Comparison of ENCODE assay signal across 8 cellular contexts in genomic region chr16:11977206-11978041, GRCh38. TPM values are rescaled to one million over a fixed set of nuclear protein-coding genes. Genes with fewer than 3 reads are reported as not detected.
DNase-seq lines count a peak whose midpoint lies in the region; ATAC-seq and TF ChIP-seq lines count a peak whose summit lies in the region.

No MANE protein-coding gene starts in this region.

- peak overlapping the region; percentile 56 to 97 for H3K27ac Mint-ChIP-seq in activated naive CD4-positive, alpha-beta T cell treated with anti-CD3 and anti-CD28 coated beads, Interleukin-2, amount 50 U/mL, for 72 hours

- H3K36me3 ChIP-seq in HEK293 (ENCODE audit: control insufficient read depth in 2 of 2, insufficient read depth in 1 of 2, low read length in 2 of 2) = peaks cover 0 to 4% of the 10 kb centered on the region in 2 experiments; a peak in 2 of 3 replicates
- peaks cover 0 to 13% (median 0%) of the 10 kb centered on the region in 9 donors for H3K36me3 ChIP-seq in heart right ventricle

- H3K27ac ChIP-seq in HEK293 (ENCODE audit: extremely low read depth, low read depth, low read length) = peak overlapping the region; percentile 25; the same call in 1 of the 2 replicates
- peak overlapping the region in 9 of 10 donors; percentile 83 to 94 (median 87) for H3K27ac ChIP-seq in heart right ventricle

- H3K4me3 ChIP-seq in AG04449 (ENCODE audit: low read depth, low read length) (peak overlapping the region; percentile 96), HEK293 (ENCODE audit: low read depth, low read length) (peak overlapping the region; percentile 94), heart right ventricle (peak overlapping the region; percentile 77 to 100 (median 90))

- CTCF ChIA-PET in AG04449 (lab: Yijun Ruan, JAX) (interaction anchor here (0.8 to 1.8 kb wide), 6 partner anchors 10 to 117 kb away, joined by 3 to 9 read pairs (median 5); partner anchors contain the start of gene TNFRSF17), HEK293 (lab: Yijun Ruan, JAX) (interaction anchor here (0.7 to 2.3 kb wide), 5 partner anchors 10 to 606 kb away, joined by 3 to 20 read pairs (median 3); no protein-coding TSS in a partner anchor)

- POLR2A ChIA-PET in AG04449 (lab: Yijun Ruan, JAX) (interaction anchor here (0.5 to 1.6 kb wide), 4 partner anchors 18 to 90 kb away, joined by 3 to 9 read pairs (median 4); partner anchors contain the start of gene GSPT1), HEK293 (lab: Yijun Ruan, JAX) (interaction anchor here (0.7 to 2.0 kb wide), 15 partner anchors 9 to 235 kb away, joined by 3 to 10 read pairs (median 4); partner anchors contain the start of genes GSPT1 and TXNDC11)

- H3K4me1 ChIP-seq in HEK293 (ENCODE audit: control insufficient read depth, insufficient read depth, low read length) (peaks cover 6% of the 10 kb centered on the region; the same call in 1 of the 2 replicates), heart right ventricle (peaks cover 6 to 26% (median 24%) of the 10 kb centered on the region in 9 donors)

- no peaks in the 10 kb centered on the region for H3K9me3 Mint-ChIP-seq in activated naive CD4-positive, alpha-beta T cell treated with anti-CD3 and anti-CD28 coated beads, Interleukin-2, amount 50 U/mL, for 72 hours

- no peaks in the 10 kb centered on the region for H3K27me3 ChIP-seq in heart right ventricle

- peak in 1 of 2 donors; percentile 8 for ATAC-seq in activated naive CD4-positive, alpha-beta T cell treated with anti-CD3 and anti-CD28 coated beads, Interleukin-2, amount 50 U/mL, for 72 hours
- ATAC-seq in heart right ventricle = peak; percentile 4 to 76 (median 59)
- ATAC-seq in GM19395 (IDR thresholded peaks at IDR 0.05; ENCODE audit: unreplicated experiment) = no peak
- ATAC-seq in HG03460 (IDR thresholded peaks at IDR 0.05; ENCODE audit: unreplicated experiment) = no peak

- no peaks in the 10 kb centered on the region for H3K9me3 ChIP-seq in HEK293 (ENCODE audit: control insufficient read depth, insufficient read depth, low read depth, low read length)
- H3K9me3 ChIP-seq in heart right ventricle = no peaks in the 10 kb centered on the region

- TF ChIP-seq CTCF in AG04449 (IDR thresholded peaks at IDR 0.05; ENCODE audit: insufficient read depth, low read length, missing control alignments) = no peak
- TF ChIP-seq CTCF in HEK293 (tag by site-specific recombination; IDR thresholded peaks at IDR 0.05) = no peak
- TF ChIP-seq CTCF in heart right ventricle (IDR thresholded peaks at IDR 0.05) = no peak

- intact Hi-C loops in heart right ventricle (cut with DNase I) = loop anchor here in 5 of 10 donors (5.0 to 10.0 kb wide), 5 partner anchors 60 to 90 kb away; partner anchors contain the start of gene GSPT1 (in 1 of the 5)

- 12 to 17% methylated on average over 15 of the region's 15 CpGs for WGBS in heart right ventricle, 2 donors

- peaks cover 5 to 7% of the 10 kb centered on the region in 2 donors for H3K36me3 Mint-ChIP-seq in activated naive CD4-positive, alpha-beta T cell treated with anti-CD3 and anti-CD28 coated beads, Interleukin-2, amount 50 U/mL, for 72 hours

- DNase-seq in AG04449 (ENCODE audit: low read depth, low spot score) (peak; percentile 55), heart right ventricle (peak in 1 of 2 donors; percentile 23), renal cortical epithelial cell (ENCODE audit: low read depth) (peak; percentile 69), foreskin melanocyte (no peak)
- peak in 1 of 2 donors; percentile 9 for DNase-seq in activated naive CD4-positive, alpha-beta T cell treated with anti-CD3 and anti-CD28 coated beads, Interleukin-2, amount 50 U/mL, for 72 hours (ENCODE audit: low spot score in 2 of 2)

TF ChIP-seq in HEK293, 187 proteins besides CTCF, POLR2A, EP300 and RAD21 (continues in another document):
- TF ChIP-seq ZNF776 (tag by site-specific recombination; IDR thresholded peaks at IDR 0.05; ENCODE audit: borderline replicate concordance) (no peak), ZNF658 (tag by site-specific recombination; IDR thresholded peaks at IDR 0.05) (no peak), ZNF341 (tag by site-specific recombination; IDR thresholded peaks at IDR 0.05; ENCODE audit: low read depth) (peak; percentile 97), ZNF19 (tag by site-specific recombination; IDR thresholded peaks at IDR 0.05; ENCODE audit: low read depth) (no peak), MZF1 (tag by site-specific recombination; IDR thresholded peaks at IDR 0.05; ENCODE audit: borderline replicate concordance) (0 out of 2 replicates have a peak, but pooled peaks have one; percentile 9), ZNF112 (tag by site-specific recombination; IDR thresholded peaks at IDR 0.05) (no peak), YY1 (tag by site-specific recombination; IDR thresholded peaks at IDR 0.05) (no peak), ZBTB17 (tag by site-specific recombination; IDR thresholded peaks at IDR 0.05) (peak; percentile 98), ZNF266 (tag by site-specific recombination; IDR thresholded peaks at IDR 0.05; ENCODE audit: low read depth) (no peak)
- TF ChIP-seq, protein P1, sequence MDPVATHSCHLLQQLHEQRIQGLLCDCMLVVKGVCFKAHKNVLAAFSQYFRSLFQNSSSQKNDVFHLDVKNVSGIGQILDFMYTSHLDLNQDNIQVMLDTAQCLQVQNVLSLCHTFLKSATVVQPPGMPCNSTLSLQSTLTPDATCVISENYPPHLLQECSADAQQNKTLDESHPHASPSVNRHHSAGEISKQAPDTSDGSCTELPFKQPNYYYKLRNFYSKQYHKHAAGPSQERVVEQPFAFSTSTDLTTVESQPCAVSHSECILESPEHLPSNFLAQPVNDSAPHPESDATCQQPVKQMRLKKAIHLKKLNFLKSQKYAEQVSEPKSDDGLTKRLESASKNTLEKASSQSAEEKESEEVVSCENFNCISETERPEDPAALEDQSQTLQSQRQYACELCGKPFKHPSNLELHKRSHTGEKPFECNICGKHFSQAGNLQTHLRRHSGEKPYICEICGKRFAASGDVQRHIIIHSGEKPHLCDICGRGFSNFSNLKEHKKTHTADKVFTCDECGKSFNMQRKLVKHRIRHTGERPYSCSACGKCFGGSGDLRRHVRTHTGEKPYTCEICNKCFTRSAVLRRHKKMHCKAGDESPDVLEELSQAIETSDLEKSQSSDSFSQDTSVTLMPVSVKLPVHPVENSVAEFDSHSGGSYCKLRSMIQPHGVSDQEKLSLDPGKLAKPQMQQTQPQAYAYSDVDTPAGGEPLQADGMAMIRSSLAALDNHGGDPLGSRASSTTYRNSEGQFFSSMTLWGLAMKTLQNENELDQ (tag by site-specific recombination; IDR thresholded peaks at IDR 0.05; ENCODE audit: low read depth) = no peak
- TF ChIP-seq, protein P2, sequence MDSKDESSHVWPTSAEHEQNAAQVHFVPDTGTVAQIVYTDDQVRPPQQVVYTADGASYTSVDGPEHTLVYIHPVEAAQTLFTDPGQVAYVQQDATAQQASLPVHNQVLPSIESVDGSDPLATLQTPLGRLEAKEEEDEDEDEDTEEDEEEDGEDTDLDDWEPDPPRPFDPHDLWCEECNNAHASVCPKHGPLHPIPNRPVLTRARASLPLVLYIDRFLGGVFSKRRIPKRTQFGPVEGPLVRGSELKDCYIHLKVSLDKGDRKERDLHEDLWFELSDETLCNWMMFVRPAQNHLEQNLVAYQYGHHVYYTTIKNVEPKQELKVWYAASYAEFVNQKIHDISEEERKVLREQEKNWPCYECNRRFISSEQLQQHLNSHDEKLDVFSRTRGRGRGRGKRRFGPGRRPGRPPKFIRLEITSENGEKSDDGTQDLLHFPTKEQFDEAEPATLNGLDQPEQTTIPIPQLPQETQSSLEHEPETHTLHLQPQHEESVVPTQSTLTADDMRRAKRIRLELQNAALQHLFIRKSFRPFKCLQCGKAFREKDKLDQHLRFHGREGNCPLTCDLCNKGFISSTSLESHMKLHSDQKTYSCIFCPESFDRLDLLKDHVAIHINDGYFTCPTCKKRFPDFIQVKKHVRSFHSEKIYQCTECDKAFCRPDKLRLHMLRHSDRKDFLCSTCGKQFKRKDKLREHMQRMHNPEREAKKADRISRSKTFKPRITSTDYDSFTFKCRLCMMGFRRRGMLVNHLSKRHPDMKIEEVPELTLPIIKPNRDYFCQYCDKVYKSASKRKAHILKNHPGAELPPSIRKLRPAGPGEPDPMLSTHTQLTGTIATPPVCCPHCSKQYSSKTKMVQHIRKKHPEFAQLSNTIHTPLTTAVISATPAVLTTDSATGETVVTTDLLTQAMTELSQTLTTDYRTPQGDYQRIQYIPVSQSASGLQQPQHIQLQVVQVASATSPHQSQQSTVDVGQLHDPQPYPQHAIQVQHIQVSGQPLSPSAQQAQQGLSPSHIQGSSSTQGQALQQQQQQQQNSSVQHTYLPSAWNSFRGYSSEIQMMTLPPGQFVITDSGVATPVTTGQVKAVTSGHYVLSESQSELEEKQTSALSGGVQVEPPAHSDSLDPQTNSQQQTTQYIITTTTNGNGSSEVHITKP (tag by site-specific recombination; IDR thresholded peaks at IDR 0.05) = peak; percentile 78
- TF ChIP-seq, protein P3, sequence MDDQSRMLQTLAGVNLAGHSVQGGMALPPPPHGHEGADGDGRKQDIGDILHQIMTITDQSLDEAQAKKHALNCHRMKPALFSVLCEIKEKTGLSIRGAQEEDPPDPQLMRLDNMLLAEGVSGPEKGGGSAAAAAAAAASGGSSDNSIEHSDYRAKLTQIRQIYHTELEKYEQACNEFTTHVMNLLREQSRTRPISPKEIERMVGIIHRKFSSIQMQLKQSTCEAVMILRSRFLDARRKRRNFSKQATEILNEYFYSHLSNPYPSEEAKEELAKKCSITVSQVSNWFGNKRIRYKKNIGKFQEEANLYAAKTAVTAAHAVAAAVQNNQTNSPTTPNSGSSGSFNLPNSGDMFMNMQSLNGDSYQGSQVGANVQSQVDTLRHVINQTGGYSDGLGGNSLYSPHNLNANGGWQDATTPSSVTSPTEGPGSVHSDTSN (CRISPR knock-in tag; IDR thresholded peaks at IDR 0.05) = no peak

RNA-seq across cellular contexts. Expression of gene SNX29, which starts 0.9 kb away (rescaled TPM):
- 10 to 100 TPM; 10.5 to 14.8 TPM for total RNA-seq in activated naive CD4-positive, alpha-beta T cell treated with anti-CD3 and anti-CD28 coated beads, Interleukin-2, amount 50 U/mL, for 72 hours
- 10 to 100 TPM; 10.8 to 23.9 (median 14.0) TPM for total RNA-seq in heart right ventricle
- 1 to 10 TPM; 2.1 to 2.8 TPM for polyA plus RNA-seq in heart right ventricle
- 4.7 and 62.9 TPM in 2 replicates for total RNA-seq in renal cortical epithelial cell

RNA-seq across cellular contexts. Expression of gene TNFRSF17, which starts 12.4 kb away (rescaled TPM):
- total RNA-seq in activated naive CD4-positive, alpha-beta T cell treated with anti-CD3 and anti-CD28 coated beads, Interleukin-2, amount 50 U/mL, for 72 hours = not detected
- total RNA-seq in heart right ventricle (not detected), renal cortical epithelial cell (not detected in 2 replicates)
- polyA plus RNA-seq in heart right ventricle = not detected

RNA-seq across cellular contexts. Expression of gene NPIPB2, which starts 35.6 kb away (rescaled TPM):
- total RNA-seq in activated naive CD4-positive, alpha-beta T cell treated with anti-CD3 and anti-CD28 coated beads, Interleukin-2, amount 50 U/mL, for 72 hours = 10 to 100 TPM; 16.5 to 24.5 TPM
- total RNA-seq in heart right ventricle = 1 to 10 TPM; 1.2 to 4.7 (median 2.3) TPM
- polyA plus RNA-seq in heart right ventricle = 1 to 10 TPM; 3.7 to 8.9 TPM
- 1.0 and 4.0 TPM in 2 replicates for total RNA-seq in renal cortical epithelial cell

Comparison
In these comparisons a context has a peak if more than half of its experiments do, and no peak if none do; other contexts are left out.
1. ATAC-seq: peak in heart right ventricle (8 of 8); none in GM19395 (single experiment) and HG03460 (single experiment).
2. Peak in every context shown above with its lines, with median percentiles within 50 percentile points of each other: H3K4me3 ChIP-seq.